Comparison of ENCODE assay signal across 1 cellular context in genomic region chr12:75548879-75549278, GRCh38.
TF ChIP-seq lines count a peak whose summit lies in the region.

No MANE protein-coding gene starts in this region.

TF ChIP-seq in H1, 55 proteins besides CTCF, POLR2A, EP300 and RAD21 (continued from another document):
- TF ChIP-seq ATF3 (IDR thresholded peaks at IDR 0.05; ENCODE audit: insufficient read depth, low read depth, low read length) (no peak), BCL11A (IDR thresholded peaks at IDR 0.05; ENCODE audit: low read depth in 2 of 2, low read length in 2 of 2) (no peak), JUN (IDR thresholded peaks at IDR 0.05; ENCODE audit: low read depth, low read length) (no peak), E2F6 (IDR thresholded peaks at IDR 0.05) (no peak), SIRT6 (IDR thresholded peaks at IDR 0.05; ENCODE audit: low read length) (no peak), MAFK (IDR thresholded peaks at IDR 0.05; ENCODE audit: low read depth, low read length) (no peak), KDM1A (IDR thresholded peaks at IDR 0.05; ENCODE audit: borderline replicate concordance, low read length) (no peak), CHD2 (IDR thresholded peaks at IDR 0.05; ENCODE audit: low read length) (no peak), CTBP2 (IDR thresholded peaks at IDR 0.05; ENCODE audit: borderline replicate concordance, insufficient read depth, insufficient read length, low read length) (no peak), HDAC6 (IDR thresholded peaks at IDR 0.05; ENCODE audit: low read depth, low read length) (no peak)
